In genomic region chr19:1258707-1259205, GRCh38 we compare ENCODE assay signal across 1 cellular context.
A peak's percentile ranks its signal among the peaks of the same experiment; 100 is the strongest.
TF ChIP-seq lines count a peak whose summit lies in the region.

No MANE protein-coding gene starts in this region.

TF ChIP-seq in K562, 482 proteins besides CTCF, POLR2A, EP300 and RAD21:
- TF ChIP-seq ZNF395 (CRISPR knock-in tag; IDR thresholded peaks at IDR 0.05): 0 out of 2 replicates have a peak, but pooled peaks have one; percentile 56
- TF ChIP-seq CHD1 (IDR thresholded peaks at IDR 0.05; ENCODE audit: low read length): no peak
